8 cellular contexts compared by ENCODE assay signal in the genomic region with DNA sequence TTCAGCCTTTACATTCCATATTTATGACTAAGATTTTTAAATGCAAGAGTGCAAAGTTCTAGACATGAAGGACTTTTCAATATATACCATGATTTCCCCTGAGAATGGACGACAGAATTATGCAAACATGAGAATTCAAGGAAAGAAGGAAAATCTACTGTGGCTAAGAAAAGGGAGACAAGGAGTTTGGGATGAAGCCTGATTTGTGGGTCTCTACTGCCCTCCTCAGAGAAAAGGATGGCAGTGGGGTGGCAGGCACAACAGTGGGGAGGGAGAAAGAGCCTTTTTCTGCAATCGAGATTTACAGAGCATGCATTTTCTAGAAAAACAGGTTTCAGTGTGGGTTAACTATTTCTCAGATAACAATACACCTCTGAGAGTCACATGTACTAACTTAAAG.
DNase-seq lines count a peak whose midpoint lies in the region; ATAC-seq and TF ChIP-seq lines count a peak whose summit lies in the region.

No MANE protein-coding gene starts in this region.

- no peak for ATAC-seq in HG02885 (IDR thresholded peaks at IDR 0.05; ENCODE audit: poor library complexity, unreplicated experiment)
- no peak for ATAC-seq in HG03097 (IDR thresholded peaks at IDR 0.05; ENCODE audit: low FRiP score, unreplicated experiment)
- no peak for ATAC-seq in GM19324 (IDR thresholded peaks at IDR 0.05; ENCODE audit: low FRiP score, unreplicated experiment)

- no peaks in the 10 kb centered on the region for H3K36me3 ChIP-seq in BE2C

- DNase-seq in BE2C: peak; percentile 64
- peak in 2 of 3 experiments; percentile 26 to 69 for DNase-seq in NCI-H1417 (lab: John Stamatoyannopoulos, UW)
- peak; percentile 13 for DNase-seq in amniotic stem cell (lab: John Stamatoyannopoulos, UW)
- peak; percentile 90 for DNase-seq in left kidney (ENCODE audit: low read depth, low spot score)
- no peak for DNase-seq in T-helper 9 cell

- no peaks in the 10 kb centered on the region for H3K27me3 ChIP-seq in BE2C

- peaks cover 15% of the 10 kb centered on the region for H3K4me1 ChIP-seq in BE2C

- H3K9me3 ChIP-seq in BE2C: no peaks in the 10 kb centered on the region

- peak; percentile 93 for TF ChIP-seq CTCF in BE2C (IDR thresholded peaks at IDR 0.05; ENCODE audit: low read depth, low read length)

- no peak overlapping the region for H3K4me3 ChIP-seq in BE2C (ENCODE audit: low read depth, low read length)
